ENCODE assay signal across 35 cellular contexts in the genomic region with DNA sequence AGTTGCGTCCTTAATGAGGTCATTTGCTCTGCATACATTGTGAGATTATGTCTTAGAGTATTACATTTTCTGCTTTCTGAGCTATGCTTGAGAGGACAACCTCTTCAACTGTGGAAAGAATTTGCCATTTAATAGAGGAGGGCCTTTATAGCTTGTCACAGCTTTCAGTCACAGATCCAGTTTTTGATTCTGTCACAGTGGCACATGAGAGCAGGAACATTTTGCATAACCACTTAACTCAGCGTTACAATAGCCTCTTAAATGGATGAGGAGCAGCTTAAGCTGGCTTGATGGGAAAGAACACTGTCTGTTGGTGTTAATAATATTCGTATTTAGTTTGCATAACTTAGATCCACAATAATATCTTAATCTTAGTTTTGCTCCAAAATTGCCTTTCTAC.
DNase-seq lines count a peak whose midpoint lies in the region; ATAC-seq, FAIRE-seq and TF ChIP-seq lines count a peak whose summit lies in the region.
"Had no signal": no experiment of that assay in that cellular context is flagged by ENCODE, and none has a peak within 500 bp of the region (broad histone marks: within the 10 kb centered on the region; RNA-seq: fewer than 3 reads in every experiment).

No MANE protein-coding gene starts in this region.

- no peak overlapping the region for H3K27ac ChIP-seq in lower lobe of right lung
- H3K27ac ChIP-seq: ascending aorta, gastroesophageal sphincter, hepatocyte, HL-60, ovary, skin epidermis, suprapubic skin, upper lobe of left lung had no signal

- H3K27me3 ChIP-seq in lower lobe of right lung (ENCODE audit: low read depth), result no peaks in the 10 kb centered on the region
- H3K27me3 ChIP-seq: ascending aorta, gastroesophageal sphincter, hepatocyte, ovary, suprapubic skin, upper lobe of left lung had no signal

- peak; percentile 76 for FAIRE-seq in GM12891 (lab: Jason Lieb, UNC)
- FAIRE-seq: A204.1, colon, D721Med had no signal

- DNase-seq in NCI-H187 treated with DMSO at 0.1 percent for 48 hours (lab: John Stamatoyannopoulos, UW), result peak; percentile 72
- no peak for DNase-seq in NCI-H187 (lab: John Stamatoyannopoulos, UW)
- DNase-seq in GM12891 (ENCODE audit: insufficient read length, low spot score), result no peak
- DNase-seq in NCI-H524 (lab: John Stamatoyannopoulos, UW), result peak; percentile 71 to 84
- DNase-seq in lower lobe of right lung, result no peak
- DNase-seq in left lobe of liver (ENCODE audit: low spot score), result no peak
- DNase-seq: activated CD4-positive, alpha-beta T cell treated with anti-CD3 and anti-CD28 coated beads, Interleukin-2, amount 50 U/mL, for 1 hour; activated CD4-positive, CD25-positive, alpha-beta regulatory T cell; activated gamma-delta T cell; activated T-cell treated with anti-CD3 and anti-CD28 coated beads, Interleukin-2, amount 50 U/mL, for 24 hours; CD4-positive, CD25-positive, alpha-beta regulatory T cell; effector CD4-positive, alpha-beta T cell; EL; KBM-7; kidney glomerular epithelial cell; mesenchymal stem cell; NCI-H1092 treated with DMSO at 0.1 percent for 48 hours; NCI-H2171; NCI-H774; ovary; SK-N-SH; stimulated activated naive CD4-positive, alpha-beta T cell; upper lobe of left lung had no signal

- H3K9me3 ChIP-seq in lower lobe of right lung, result no peaks in the 10 kb centered on the region
- H3K9me3 ChIP-seq: ascending aorta, gastroesophageal sphincter, HAP-1, ovary, SK-N-SH, suprapubic skin, upper lobe of left lung had no signal

- H3K36me3 ChIP-seq in lower lobe of right lung, result no peaks in the 10 kb centered on the region
- H3K36me3 ChIP-seq: HAP-1, ovary had no signal

- intact Hi-C loops in lower lobe of right lung (cut with DNase I), result no loop called here

- TF ChIP-seq CTCF in lower lobe of right lung (IDR thresholded peaks at IDR 0.05), result no peak

- ATAC-seq in lower lobe of right lung, result peak; percentile 38 to 46
- no peak for ATAC-seq in GM18519 (IDR thresholded peaks at IDR 0.05; ENCODE audit: low FRiP score, unreplicated experiment)
- no peak for ATAC-seq in left lobe of liver
- no peak for ATAC-seq in GM21619 (IDR thresholded peaks at IDR 0.05; ENCODE audit: unreplicated experiment)
- ATAC-seq: gastroesophageal sphincter had no signal

- TF ChIP-seq POLR2A in GM12891 (IDR thresholded peaks at IDR 0.05; ENCODE audit: low read depth, low read length), result no peak

- no peak overlapping the region for H3K4me3 ChIP-seq in lower lobe of right lung
- H3K4me3 ChIP-seq: ascending aorta, gastroesophageal sphincter, HAP-1, hepatocyte, ovary, skin epidermis, suprapubic skin, upper lobe of left lung had no signal

- no peaks in the 10 kb centered on the region for H3K4me1 ChIP-seq in lower lobe of right lung
- H3K4me1 ChIP-seq: ascending aorta, HAP-1, suprapubic skin had no signal

TF ChIP-seq in GM12891, 5 proteins besides CTCF, POLR2A, EP300 and RAD21:
- no peak for TF ChIP-seq PAX5 (IDR thresholded peaks at IDR 0.05; ENCODE audit: insufficient read depth, low read length, severe bottlenecking)

Comparison
In these comparisons a context has a peak if more than half of its experiments do, and no peak if none do; other contexts are left out.
1. DNase-seq: peak in NCI-H187 treated with DMSO at 0.1 percent for 48 hours (single experiment) and NCI-H524 (2 of 2); none in NCI-H187 (0 of 2), GM12891 (single experiment), lower lobe of right lung (single experiment) and left lobe of liver (single experiment).
2. ATAC-seq: peak in lower lobe of right lung (2 of 2); none in GM18519 (single experiment), left lobe of liver (single experiment) and GM21619 (single experiment).